18 cellular contexts compared by ENCODE assay signal in the genomic region with DNA sequence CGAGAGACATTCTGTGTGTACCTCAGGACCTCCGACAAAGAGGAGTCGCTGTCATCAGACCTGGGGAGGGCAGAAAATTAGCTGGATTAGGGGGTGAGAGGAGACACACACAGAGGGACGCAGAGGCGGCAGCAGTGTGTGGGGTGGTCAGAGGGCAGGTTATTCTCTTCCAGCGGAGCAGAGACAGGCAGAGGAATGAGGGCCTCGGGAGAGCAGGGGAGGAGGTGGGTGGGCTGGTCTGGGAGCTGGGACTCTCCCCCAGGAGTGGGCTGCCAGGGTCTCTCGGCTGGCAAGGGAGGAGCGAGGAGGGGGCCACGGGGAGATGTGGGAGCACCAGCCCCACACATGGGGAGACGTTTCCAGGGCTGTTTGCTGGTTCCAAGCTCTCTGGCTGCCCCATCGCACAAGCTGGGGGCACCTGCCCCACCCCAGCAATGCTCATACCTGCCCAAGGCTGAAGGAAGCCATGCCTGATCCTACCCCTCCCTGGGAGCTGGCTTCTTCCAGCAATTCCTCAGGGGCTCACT. TPM values are rescaled to one million over a fixed set of nuclear protein-coding genes. Genes with fewer than 3 reads are reported as not detected.
A peak's percentile ranks its signal among the peaks of the same experiment; 100 is the strongest.
DNase-seq lines count a peak whose midpoint lies in the region; ATAC-seq and TF ChIP-seq lines count a peak whose summit lies in the region.
"Had no signal": no experiment of that assay in that cellular context is flagged by ENCODE, and none has a peak within 500 bp of the region (broad histone marks: within the 10 kb centered on the region; RNA-seq: fewer than 3 reads in every experiment).

No MANE protein-coding gene starts in this region.

- no peaks in the 10 kb centered on the region for H3K4me1 Mint-ChIP-seq in T-helper 1 cell treated with Interleukin-12 subunit alpha and Interleukin-12 subunit beta and Interleukin-4 antibody, amounts not matched to agents 30 μg/mL and 1 μg/mL, for 36 hours (ENCODE audit: low read depth)
- H3K4me1 Mint-ChIP-seq in natural killer cell, result peaks cover 0 to 4% of the 10 kb centered on the region in 2 donors
- H3K4me1 Mint-ChIP-seq in natural killer cell treated with Interleukin-12 subunit alpha and Interleukin-12 subunit beta and Interleukin-15 and Interleukin-18, amount 100 ng/mL, for 72 hours (ENCODE audit: low read depth in 2 of 2), result peaks cover 0 to 3% of the 10 kb centered on the region in 2 donors
- H3K4me1 Mint-ChIP-seq: H9 had no signal

- no peak overlapping the region for H2BK12ac ChIP-seq in neuronal stem cell (ENCODE audit: low read length)

- no peak overlapping the region for H3K9ac ChIP-seq in neuronal stem cell (ENCODE audit: low read depth, low read length, poor library complexity)

- WGBS in neuronal stem cell (ENCODE audit: extremely low coverage in 2 of 2, insufficient read length in 2 of 2, insufficient replicate concordance in 1 of 2), 2 donors, result no CpG with 5 or more reads among the region's 12 CpGs

- no peak overlapping the region for H3K4me3 ChIP-seq in neuronal stem cell (ENCODE audit: low read length in 2 of 2)
- H3K4me3 ChIP-seq: A549 had no signal

- H3K27me3 ChIP-seq in neuronal stem cell (ENCODE audit: control insufficient read depth in 3 of 3, insufficient read depth in 3 of 3, low read depth in 1 of 3, low read length in 3 of 3), result no peaks in the 10 kb centered on the region

- H2BK120ac ChIP-seq in neuronal stem cell (ENCODE audit: low read depth, low read length), result no peak overlapping the region

- peak overlapping the region; percentile 41 for H3K18ac ChIP-seq in neuronal stem cell (ENCODE audit: low read length)

- H2AK5ac ChIP-seq in neuronal stem cell (ENCODE audit: low read depth, low read length), result no peak overlapping the region

- H3K14ac ChIP-seq in neuronal stem cell (ENCODE audit: low read length), result no peak overlapping the region

- H3K36me3 Mint-ChIP-seq in T-helper 1 cell treated with Interleukin-12 subunit alpha and Interleukin-12 subunit beta and Interleukin-4 antibody, amounts not matched to agents 30 μg/mL and 1 μg/mL, for 36 hours (ENCODE audit: low read depth), result peaks cover 56% of the 10 kb centered on the region
- peaks cover 7% of the 10 kb centered on the region for H3K36me3 Mint-ChIP-seq in natural killer cell
- H3K36me3 Mint-ChIP-seq in natural killer cell treated with Interleukin-12 subunit alpha and Interleukin-12 subunit beta and Interleukin-15 and Interleukin-18, amount 100 ng/mL, for 72 hours, result peaks cover 6% of the 10 kb centered on the region

- no peaks in the 10 kb centered on the region for H3K9me3 Mint-ChIP-seq in T-helper 1 cell treated with Interleukin-12 subunit alpha and Interleukin-12 subunit beta and Interleukin-4 antibody, amounts not matched to agents 30 μg/mL and 1 μg/mL, for 36 hours
- no peaks in the 10 kb centered on the region for H3K9me3 Mint-ChIP-seq in natural killer cell
- H3K9me3 Mint-ChIP-seq in natural killer cell treated with Interleukin-12 subunit alpha and Interleukin-12 subunit beta and Interleukin-15 and Interleukin-18, amount 100 ng/mL, for 72 hours, result no peaks in the 10 kb centered on the region
- H3K9me3 Mint-ChIP-seq: CD4-positive, alpha-beta T cell had no signal

- H3K79me1 ChIP-seq in neuronal stem cell (ENCODE audit: low read depth, low read length), result no peaks in the 10 kb centered on the region

- H3K27me3 Mint-ChIP-seq in T-helper 1 cell treated with Interleukin-12 subunit alpha and Interleukin-12 subunit beta and Interleukin-4 antibody, amounts not matched to agents 30 μg/mL and 1 μg/mL, for 36 hours (ENCODE audit: low read depth), result no peaks in the 10 kb centered on the region
- no peaks in the 10 kb centered on the region for H3K27me3 Mint-ChIP-seq in natural killer cell (ENCODE audit: low read depth in 2 of 2)
- no peaks in the 10 kb centered on the region for H3K27me3 Mint-ChIP-seq in natural killer cell treated with Interleukin-12 subunit alpha and Interleukin-12 subunit beta and Interleukin-15 and Interleukin-18, amount 100 ng/mL, for 72 hours
- H3K27me3 Mint-ChIP-seq: CD4-positive, alpha-beta T cell had no signal

- no peak overlapping the region for H3K4me3 Mint-ChIP-seq in T-helper 1 cell treated with Interleukin-12 subunit alpha and Interleukin-12 subunit beta and Interleukin-4 antibody, amounts not matched to agents 30 μg/mL and 1 μg/mL, for 36 hours
- no peak overlapping the region for H3K4me3 Mint-ChIP-seq in natural killer cell
- no peak overlapping the region for H3K4me3 Mint-ChIP-seq in natural killer cell treated with Interleukin-12 subunit alpha and Interleukin-12 subunit beta and Interleukin-15 and Interleukin-18, amount 100 ng/mL, for 72 hours
- H3K4me3 Mint-ChIP-seq: CD4-positive, alpha-beta T cell; H9 had no signal

- H3K4ac ChIP-seq in neuronal stem cell (ENCODE audit: low read length), result no peak overlapping the region

- DNase-seq in T-helper 1 cell (no peak), natural killer cell (no peak), neuronal stem cell (ENCODE audit: low spot score) (no peak), SIG-M5 treated with dmso at 0.1 percent for 504 hours (lab: John Stamatoyannopoulos, UW; ENCODE audit: unreplicated experiment) (no peak), GM13976 (ENCODE audit: low spot score) (no peak)
- no peak for DNase-seq in natural killer cell treated with Interleukin-12 subunit alpha and Interleukin-12 subunit beta and Interleukin-15 and Interleukin-18, amount 100 ng/mL, for 72 hours (ENCODE audit: low spot score)
- DNase-seq: AML-193; Caco-2; CD4-positive, alpha-beta T cell; DMS153; DMS79; GF-D8; GOT3; H9 had no signal

- no peak overlapping the region for H2AFZ ChIP-seq in neuronal stem cell (ENCODE audit: low read length)

- no peak for ATAC-seq in natural killer cell
- no peak for ATAC-seq in natural killer cell treated with Interleukin-12 subunit alpha and Interleukin-12 subunit beta and Interleukin-15 and Interleukin-18, amount 100 ng/mL, for 72 hours

- no peak overlapping the region for H3K4me2 ChIP-seq in neuronal stem cell (ENCODE audit: insufficient read depth, low read length, poor library complexity, severe bottlenecking)
- H3K4me2 ChIP-seq: A549 had no signal

- no peak overlapping the region for H3K27ac ChIP-seq in neuronal stem cell (replicated peaks; ENCODE audit: low read length)
- H3K27ac ChIP-seq: 22Rv1, A549, C4-2B had no signal

- in situ Hi-C loops in GM13976 (cut with MboI; ENCODE audit: low sequenced_read_pairs, unreplicated experiment), result no loop called here

- H3K23ac ChIP-seq in neuronal stem cell (ENCODE audit: low read depth, low read length, poor library complexity), result no peak overlapping the region

- H2BK5ac ChIP-seq in neuronal stem cell (ENCODE audit: low read length), result no peak overlapping the region

- intact Hi-C loops in natural killer cell (cut with micrococcal nuclease), result no loop called here

- H3K4me1 ChIP-seq in neuronal stem cell (ENCODE audit: control insufficient read depth in 2 of 2, insufficient read depth in 1 of 2, low read depth in 1 of 2, low read length in 2 of 2), result peaks cover 0 to 3% of the 10 kb centered on the region in 2 donors
- H3K4me1 ChIP-seq: A549, Caco-2 had no signal

- H4K8ac ChIP-seq in neuronal stem cell (ENCODE audit: low read depth, low read length), result no peak overlapping the region

- H3K36me3 ChIP-seq in neuronal stem cell (replicated peaks in 1 of 2; ENCODE audit: control insufficient read depth in 2 of 2, insufficient read depth in 2 of 2, low read length in 2 of 2), result peaks cover 16 to 80% of the 10 kb centered on the region in 2 donors

- H3K9me3 ChIP-seq in neuronal stem cell (replicated peaks in 1 of 2; ENCODE audit: control insufficient read depth in 2 of 2, insufficient read depth in 1 of 2, low read depth in 1 of 2, low read length in 2 of 2), result peaks cover 0 to 18% of the 10 kb centered on the region in 2 donors
- H3K9me3 ChIP-seq: A549, Caco-2 had no signal

- H3K27ac Mint-ChIP-seq in T-helper 1 cell treated with Interleukin-12 subunit alpha and Interleukin-12 subunit beta and Interleukin-4 antibody, amounts not matched to agents 30 μg/mL and 1 μg/mL, for 36 hours, result peak overlapping the region; percentile 31
- H3K27ac Mint-ChIP-seq in natural killer cell, result peak overlapping the region; percentile 38 to 65
- H3K27ac Mint-ChIP-seq in natural killer cell treated with Interleukin-12 subunit alpha and Interleukin-12 subunit beta and Interleukin-15 and Interleukin-18, amount 100 ng/mL, for 72 hours, result no peak overlapping the region
- H3K27ac Mint-ChIP-seq: CD4-positive, alpha-beta T cell had no signal

- H2BK15ac ChIP-seq in neuronal stem cell (ENCODE audit: low read length), result no peak overlapping the region

- no peak overlapping the region for H4K91ac ChIP-seq in neuronal stem cell (ENCODE audit: low read depth, low read length, poor library complexity)

- no peak for TF ChIP-seq CTCF in natural killer cell (IDR thresholded peaks at IDR 0.05)
- no peak for TF ChIP-seq CTCF in GM13976 (IDR thresholded peaks at IDR 0.05; ENCODE audit: borderline replicate concordance, control extremely low read depth, extremely low read depth, insufficient read depth, missing control alignments)

RNA-seq across cellular contexts. Expression of a gene that starts 40.4 kb away (rescaled TPM):
- total RNA-seq in natural killer cell, result 100 to 1,000 TPM; 102 to 129 (median 126) TPM
- total RNA-seq in natural killer cell treated with Interleukin-12 subunit alpha and Interleukin-12 subunit beta and Interleukin-15 and Interleukin-18, amount 100 ng/mL, for 72 hours, result 10 to 100 TPM; 71.1 to 93.3 TPM
- polyA plus RNA-seq in neuronal stem cell (2013, experiment 1 of 2), result 8.0 TPM
- polyA plus RNA-seq in neuronal stem cell (2013, experiment 2 of 2), result 8.0 TPM

Comparison
In these comparisons a context has a peak if more than half of its experiments do, and no peak if none do; other contexts are left out.
1. H3K27ac Mint-ChIP-seq: peak in T-helper 1 cell treated with Interleukin-12 subunit alpha and Interleukin-12 subunit beta and Interleukin-4 antibody, amounts not matched to agents 30 μg/mL and 1 μg/mL, for 36 hours (single experiment) and natural killer cell (2 of 2); none in natural killer cell treated with Interleukin-12 subunit alpha and Interleukin-12 subunit beta and Interleukin-15 and Interleukin-18, amount 100 ng/mL, for 72 hours (0 of 2).